25 cellular contexts compared by ENCODE assay signal in genomic region chr16:65666132-65666869, GRCh38.
A peak's percentile ranks its signal among the peaks of the same experiment; 100 is the strongest.
DNase-seq lines count a peak whose midpoint lies in the region; ATAC-seq, FAIRE-seq and TF ChIP-seq lines count a peak whose summit lies in the region.
"Had no signal": no experiment of that assay in that cellular context is flagged by ENCODE, and none has a peak within 500 bp of the region (broad histone marks: within the 10 kb centered on the region; RNA-seq: fewer than 3 reads in every experiment).

No MANE protein-coding gene starts in this region.

- POLR2A ChIA-PET in K562 (lab: Yijun Ruan, JAX): interaction anchor here (0.5 to 1.0 kb wide), 2 partner anchors 14 to 167 kb away, joined by 3 to 4 read pairs; no protein-coding TSS in a partner anchor
- POLR2A ChIA-PET in activated CD4-positive, alpha-beta memory T cell treated with anti-CD3 and anti-CD28 coated beads for 36 hours (lab: Charles Lee): no interaction called here

- TF ChIP-seq POLR2A in K562 (conservative IDR thresholded peaks at IDR 0.05) (no peak), suprapubic skin (IDR thresholded peaks at IDR 0.05) (no peak)

- H3K9me3 ChIP-seq in K562 (replicated peaks; ENCODE audit: control insufficient read depth, insufficient read depth, low read depth, low read length): no peaks in the 10 kb centered on the region
- no peaks in the 10 kb centered on the region for H3K9me3 ChIP-seq in suprapubic skin
- no peaks in the 10 kb centered on the region for H3K9me3 ChIP-seq in small intestine (ENCODE audit: control insufficient read depth, low read depth)
- H3K9me3 ChIP-seq: adrenal gland, upper lobe of left lung had no signal

- H3K27ac ChIP-seq in K562 (ENCODE audit: extremely low read depth, low read depth, low read length) (no peak overlapping the region), suprapubic skin (peak overlapping the region; percentile 31), small intestine (ENCODE audit: low read depth in 1 of 2, low read length in 1 of 2) (no peak overlapping the region)
- H3K27ac ChIP-seq: adrenal gland, heart right ventricle, upper lobe of left lung had no signal

- ATAC-seq in K562: no peak
- ATAC-seq: activated CD4-positive, alpha-beta T cell treated with anti-CD3 and anti-CD28 coated beads for 36 hours; heart right ventricle had no signal

- DNase-seq in M059J (ENCODE audit: low read depth) (peak; percentile 45), K562 (ENCODE audit: extremely low read depth in 1 of 4, low spot score in 3 of 4) (no peak), iPS-NIHi7 (ENCODE audit: extremely low spot score) (peak; percentile 40), suprapubic skin (ENCODE audit: low spot score in 2 of 2) (no peak), small intestine (no peak), NCI-H2171 (lab: John Stamatoyannopoulos, UW) (no peak), RPMI8226 (no peak)
- DNase-seq in activated CD4-positive, alpha-beta memory T cell treated with anti-CD3 and anti-CD28 coated beads for 36 hours: no peak
- DNase-seq: activated CD4-positive, alpha-beta T cell treated with anti-CD3 and anti-CD28 coated beads for 36 hours; activated effector memory CD4-positive, alpha-beta T cell treated with anti-CD3 and anti-CD28 coated beads, Interleukin-2, amount 50 U/mL, for 16 hours; adrenal gland; cerebellar nuclear complex; COR-L47; effector memory CD4-positive, alpha-beta T cell; GOT3; heart right ventricle; MM.1S; NCI-H1694; NCI-H226; stimulated activated CD4-positive, alpha-beta T cell treated with anti-CD3 and anti-CD28 coated beads, Interleukin-2, amount 100 ng/mL, for 48 hours; upper lobe of left lung had no signal

- H3K36me3 Mint-ChIP-seq in activated CD4-positive, alpha-beta memory T cell treated with anti-CD3 and anti-CD28 coated beads for 36 hours: no peaks in the 10 kb centered on the region

- CTCF ChIA-PET in K562 (lab: Yijun Ruan, JAX; ENCODE audit: low intra/inter-chr PET ratio): no interaction called here
- CTCF ChIA-PET in activated CD4-positive, alpha-beta memory T cell treated with anti-CD3 and anti-CD28 coated beads for 36 hours (lab: Charles Lee): no interaction called here

- BruUV-seq in K562 (replicated peaks; lab: Mats Ljungman, UMichigan): no TSS peak

- no peak overlapping the region for H3K4me2 ChIP-seq in K562 (ENCODE audit: insufficient read depth, low read length)

- H3K79me2 ChIP-seq in K562 (ENCODE audit: control insufficient read depth, insufficient read depth, low read length): no peaks in the 10 kb centered on the region

- TF ChIP-seq CTCF in K562 (IDR thresholded peaks at IDR 0.05 in 2 of 3, conservative IDR thresholded peaks at IDR 0.05 in 1 of 3; ENCODE audit: insufficient read depth in 2 of 3, low read depth in 1 of 3, low read length in 3 of 3) (no peak), suprapubic skin (IDR thresholded peaks at IDR 0.05) (no peak)

- H3K9me3 Mint-ChIP-seq in activated CD4-positive, alpha-beta memory T cell treated with anti-CD3 and anti-CD28 coated beads for 36 hours: peaks cover 13% of the 10 kb centered on the region

- no peaks in the 10 kb centered on the region for H4K20me1 ChIP-seq in K562 (replicated peaks; ENCODE audit: control insufficient read depth, insufficient read depth, low read length)

- H3K36me3 ChIP-seq in K562 (ENCODE audit: control insufficient read depth, insufficient read depth, low read length) (no peaks in the 10 kb centered on the region), suprapubic skin (no peaks in the 10 kb centered on the region), small intestine (ENCODE audit: control insufficient read depth in 2 of 2, insufficient read depth in 2 of 2, low read length in 2 of 2) (no peaks in the 10 kb centered on the region)
- H3K36me3 ChIP-seq: adrenal gland, heart right ventricle, upper lobe of left lung had no signal

- no peak overlapping the region for H2AFZ ChIP-seq in K562 (ENCODE audit: low read depth, low read length)

- H3K4me1 Mint-ChIP-seq in activated CD4-positive, alpha-beta memory T cell treated with anti-CD3 and anti-CD28 coated beads for 36 hours (ENCODE audit: low read depth): no peaks in the 10 kb centered on the region
- H3K4me1 Mint-ChIP-seq: activated CD4-positive, alpha-beta T cell treated with anti-CD3 and anti-CD28 coated beads for 36 hours; B cell had no signal

- H3K27me3 Mint-ChIP-seq in activated CD4-positive, alpha-beta memory T cell treated with anti-CD3 and anti-CD28 coated beads for 36 hours: no peaks in the 10 kb centered on the region
- H3K27me3 Mint-ChIP-seq: activated CD4-positive, alpha-beta T cell treated with anti-CD3 and anti-CD28 coated beads for 36 hours; B cell; stimulated activated naive CD8-positive, alpha-beta T cell treated with anti-CD3 and anti-CD28 coated beads, Interleukin-15, Interleukin-2, amounts not matched to agents 100 ng/mL and 50 ng/mL, for 24 hours had no signal

- no peak overlapping the region for H3K4me3 Mint-ChIP-seq in activated CD4-positive, alpha-beta memory T cell treated with anti-CD3 and anti-CD28 coated beads for 36 hours
- H3K4me3 Mint-ChIP-seq: activated CD4-positive, alpha-beta T cell treated with anti-CD3 and anti-CD28 coated beads for 36 hours; B cell; stimulated activated naive CD8-positive, alpha-beta T cell treated with anti-CD3 and anti-CD28 coated beads, Interleukin-15, Interleukin-2, amounts not matched to agents 100 ng/mL and 50 ng/mL, for 24 hours had no signal

- H3K4me1 ChIP-seq in K562 (replicated peaks in 1 of 2; ENCODE audit: control insufficient read depth in 2 of 2, insufficient read depth in 2 of 2, low read length in 2 of 2) (no peaks in the 10 kb centered on the region; a peak in 1 of 5 replicates), suprapubic skin (peaks cover 4% of the 10 kb centered on the region), small intestine (ENCODE audit: control insufficient read depth in 2 of 2, insufficient read depth in 1 of 2, low read depth in 1 of 2, low read length in 1 of 2) (no peaks in the 10 kb centered on the region)
- H3K4me1 ChIP-seq: adrenal gland, heart right ventricle had no signal

- no peak overlapping the region for H3K9ac ChIP-seq in K562 (ENCODE audit: insufficient read depth in 1 of 2, low read depth in 2 of 2, low read length in 2 of 2)

- TF ChIP-seq EP300 in K562 (IDR thresholded peaks at IDR 0.05; ENCODE audit: low read length) (no peak), suprapubic skin (IDR thresholded peaks at IDR 0.05) (no peak)

- H3K27me3 ChIP-seq in K562 (ENCODE audit: control insufficient read depth in 2 of 2, insufficient read depth in 2 of 2, low read length in 2 of 2) (no peaks in the 10 kb centered on the region), suprapubic skin (no peaks in the 10 kb centered on the region), small intestine (ENCODE audit: control insufficient read depth in 2 of 2, insufficient read depth in 2 of 2, low read length in 2 of 2) (no peaks in the 10 kb centered on the region)
- H3K27me3 ChIP-seq: adrenal gland, heart right ventricle, upper lobe of left lung had no signal

- no peak for TF ChIP-seq RAD21 in K562 (CRISPR knock-in tag; conservative IDR thresholded peaks at IDR 0.05 in 1 of 2, IDR thresholded peaks at IDR 0.05 in 1 of 2)

- intact Hi-C loops in K562 (cut with micrococcal nuclease): no loop called here
- intact Hi-C loops in activated CD4-positive, alpha-beta memory T cell treated with anti-CD3 and anti-CD28 coated beads for 36 hours (cut with micrococcal nuclease): no loop called here

- WGBS in K562 (ENCODE audit: insufficient coverage, low coverage, missing lambda C conversion rate): 13% methylated on average over 10 of the region's 10 CpGs
- WGBS in suprapubic skin: 90% methylated on average over 5 of the region's 10 CpGs
- 56 to 74% (median 65%) methylated on average over 10 of the region's 10 CpGs for WGBS in small intestine, 3 donors

- in situ Hi-C loops in K562 (cut with MboI): no loop called here

- no peak overlapping the region for H3K27ac Mint-ChIP-seq in activated CD4-positive, alpha-beta memory T cell treated with anti-CD3 and anti-CD28 coated beads for 36 hours
- H3K27ac Mint-ChIP-seq: activated CD4-positive, alpha-beta T cell treated with anti-CD3 and anti-CD28 coated beads for 36 hours; B cell; stimulated activated naive CD8-positive, alpha-beta T cell treated with anti-CD3 and anti-CD28 coated beads, Interleukin-15, Interleukin-2, amounts not matched to agents 100 ng/mL and 50 ng/mL, for 24 hours had no signal

- no peaks in the 10 kb centered on the region for H3K9me1 ChIP-seq in K562 (ENCODE audit: control insufficient read depth, insufficient read depth, low read length)

- no peak overlapping the region for H3K4me3 ChIP-seq in K562
- no peak overlapping the region for H3K4me3 ChIP-seq in suprapubic skin
- no peak overlapping the region for H3K4me3 ChIP-seq in small intestine (ENCODE audit: low read depth in 1 of 2, low read length in 2 of 2)
- H3K4me3 ChIP-seq: adrenal gland, heart right ventricle, lung, upper lobe of left lung had no signal

- FAIRE-seq in K562 (lab: Jason Lieb, UNC) (no peak), small intestine (lab: Jason Lieb, UNC) (no peak)
- FAIRE-seq: islet of Langerhans had no signal

Comparison
In these comparisons a context has a peak if more than half of its experiments do, and no peak if none do; other contexts are left out.
1. DNase-seq: peak in M059J (single experiment) and iPS-NIHi7 (single experiment); none in K562 (0 of 4), suprapubic skin (0 of 2), small intestine (single experiment), NCI-H2171 (single experiment), activated CD4-positive, alpha-beta memory T cell treated with anti-CD3 and anti-CD28 coated beads for 36 hours (single experiment) and RPMI8226 (single experiment).